ENCODE assay signal across 16 cellular contexts in the genomic region with DNA sequence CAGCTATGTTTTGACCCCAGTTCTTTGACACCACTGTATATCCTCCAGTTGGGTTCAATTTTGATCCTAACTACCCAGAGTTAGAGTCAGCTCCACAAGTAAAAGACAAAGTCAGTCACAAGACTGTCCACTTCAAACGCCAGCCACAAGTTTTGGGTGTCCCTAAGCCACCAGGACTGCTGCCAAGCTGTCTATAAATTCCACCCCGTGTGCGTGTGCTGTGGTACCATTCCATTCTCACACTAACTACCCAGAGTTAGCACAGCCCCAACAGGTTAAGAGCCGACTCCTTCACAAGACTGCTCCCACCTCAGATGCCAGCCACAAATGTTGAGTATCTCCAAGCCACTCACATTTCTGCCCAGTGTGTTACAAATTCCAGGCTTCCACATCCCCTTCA. TPM values are rescaled to one million over a fixed set of nuclear protein-coding genes. Genes with fewer than 3 reads are reported as not detected.
DNase-seq lines count a peak whose midpoint lies in the region; ATAC-seq and TF ChIP-seq lines count a peak whose summit lies in the region.
"Had no signal": no experiment of that assay in that cellular context is flagged by ENCODE, and none has a peak within 500 bp of the region (broad histone marks: within the 10 kb centered on the region; RNA-seq: fewer than 3 reads in every experiment).

No MANE protein-coding gene starts in this region.

- H3K27me3 Mint-ChIP-seq in central memory CD8-positive, alpha-beta T cell, result no peaks in the 10 kb centered on the region
- H3K27me3 Mint-ChIP-seq in activated CD4-positive, alpha-beta memory T cell treated with anti-CD3 and anti-CD28 coated beads for 36 hours, result no peaks in the 10 kb centered on the region

- H3K36me3 Mint-ChIP-seq in central memory CD8-positive, alpha-beta T cell (ENCODE audit: insufficient read depth), result peaks cover 26% of the 10 kb centered on the region
- peaks cover 21% of the 10 kb centered on the region for H3K36me3 Mint-ChIP-seq in activated CD4-positive, alpha-beta memory T cell treated with anti-CD3 and anti-CD28 coated beads for 36 hours

- peaks cover 19% of the 10 kb centered on the region for H3K36me3 ChIP-seq in HUES6 (ENCODE audit: control insufficient read depth, insufficient read depth, low read length)
- H3K36me3 ChIP-seq in psoas muscle (ENCODE audit: insufficient read depth in 1 of 2, low read depth in 1 of 2), result peaks cover 0 to 77% of the 10 kb centered on the region in 2 donors

- peaks cover 48% of the 10 kb centered on the region for H3K4me1 ChIP-seq in HUES6 (ENCODE audit: control insufficient read depth, insufficient read depth, low read length)
- H3K4me1 ChIP-seq in psoas muscle, result no peaks in the 10 kb centered on the region

- H3K4me3 ChIP-seq in HUES6 (ENCODE audit: low read depth, low read length), result no peak overlapping the region
- H3K4me3 ChIP-seq in psoas muscle, result no peak overlapping the region

- POLR2A ChIA-PET in activated CD4-positive, alpha-beta memory T cell treated with anti-CD3 and anti-CD28 coated beads for 36 hours (lab: Charles Lee), result no interaction called here

- WGBS in psoas muscle, 3 donors, result 37 to 58% (median 37%) methylated on average over 4 of the region's 4 CpGs

- H3K4me1 Mint-ChIP-seq in central memory CD8-positive, alpha-beta T cell, result no peaks in the 10 kb centered on the region
- no peaks in the 10 kb centered on the region for H3K4me1 Mint-ChIP-seq in activated CD4-positive, alpha-beta memory T cell treated with anti-CD3 and anti-CD28 coated beads for 36 hours (ENCODE audit: low read depth)

- no peak for DNase-seq in central memory CD8-positive, alpha-beta T cell (ENCODE audit: low spot score in 2 of 2)
- DNase-seq in left ventricle myocardium superior (peak; percentile 58), psoas muscle (no peak), OCI-M2 (lab: John Stamatoyannopoulos, UW; ENCODE audit: unreplicated experiment) (no peak), islet precursor cell (no peak)
- DNase-seq in activated CD4-positive, alpha-beta memory T cell treated with anti-CD3 and anti-CD28 coated beads for 36 hours, result no peak
- DNase-seq: ACHN; CD8-positive, alpha-beta T cell; H7; KBM-7; NCI-H1048; NCI-H345; NCI-H69 had no signal

- intact Hi-C loops in left ventricle myocardium superior (cut with micrococcal nuclease), result no loop called here
- intact Hi-C loops in psoas muscle (cut with DNase I), result no loop called here
- intact Hi-C loops in activated CD4-positive, alpha-beta memory T cell treated with anti-CD3 and anti-CD28 coated beads for 36 hours (cut with micrococcal nuclease), result no loop called here

- H3K9me3 ChIP-seq in HUES6 (ENCODE audit: control insufficient read depth, insufficient read depth, low read depth, low read length) (no peaks in the 10 kb centered on the region), psoas muscle (no peaks in the 10 kb centered on the region)

- H3K27ac ChIP-seq in HUES6 (ENCODE audit: low read depth, low read length), result peak overlapping the region; percentile 27; the same call in 1 of the 2 replicates
- no peak overlapping the region for H3K27ac ChIP-seq in psoas muscle

- no peak for ATAC-seq in central memory CD8-positive, alpha-beta T cell (replicated peaks; ENCODE audit: extremely low read depth, poor library complexity, severe bottlenecking)
- ATAC-seq in left ventricle myocardium superior, result peak; percentile 98
- ATAC-seq in psoas muscle, result peak in 3 of 4 donors; percentile 52 to 65 (median 58)
- ATAC-seq in GM21381 (IDR thresholded peaks at IDR 0.05; ENCODE audit: unreplicated experiment), result no peak
- ATAC-seq: CD8-positive, alpha-beta T cell; SK-N-SH treated with all-trans-retinoic acid at 6 μM for 48 hours had no signal

- CTCF ChIA-PET in activated CD4-positive, alpha-beta memory T cell treated with anti-CD3 and anti-CD28 coated beads for 36 hours (lab: Charles Lee), result no interaction called here

- TF ChIP-seq CTCF in psoas muscle (IDR thresholded peaks at IDR 0.05), result no peak

- H3K9ac ChIP-seq in HUES6 (ENCODE audit: low read length), result no peak overlapping the region

- H3K4me3 Mint-ChIP-seq in central memory CD8-positive, alpha-beta T cell, result no peak overlapping the region
- H3K4me3 Mint-ChIP-seq in activated CD4-positive, alpha-beta memory T cell treated with anti-CD3 and anti-CD28 coated beads for 36 hours, result no peak overlapping the region
- H3K4me3 Mint-ChIP-seq: CD8-positive, alpha-beta T cell had no signal

- H3K9me3 Mint-ChIP-seq in central memory CD8-positive, alpha-beta T cell, result no peaks in the 10 kb centered on the region
- no peaks in the 10 kb centered on the region for H3K9me3 Mint-ChIP-seq in activated CD4-positive, alpha-beta memory T cell treated with anti-CD3 and anti-CD28 coated beads for 36 hours
- H3K9me3 Mint-ChIP-seq: CD8-positive, alpha-beta T cell had no signal

- peak overlapping the region; percentile 67 for H3K27ac Mint-ChIP-seq in central memory CD8-positive, alpha-beta T cell (ENCODE audit: low read depth)
- H3K27ac Mint-ChIP-seq in activated CD4-positive, alpha-beta memory T cell treated with anti-CD3 and anti-CD28 coated beads for 36 hours, result no peak overlapping the region
- H3K27ac Mint-ChIP-seq: CD8-positive, alpha-beta T cell had no signal

- H3K27me3 ChIP-seq in HUES6 (ENCODE audit: control insufficient read depth, insufficient read depth, low read length) (no peaks in the 10 kb centered on the region), psoas muscle (ENCODE audit: insufficient read depth in 3 of 3, low read length in 2 of 3) (no peaks in the 10 kb centered on the region)

RNA-seq across cellular contexts. Expression of a gene that starts 56.7 kb away (rescaled TPM):
- total RNA-seq in left ventricle myocardium superior (37.5 TPM), psoas muscle (10 to 100 TPM; 23.8 to 37.0 (median 29.6) TPM)
- polyA plus RNA-seq in psoas muscle, result 10 to 100 TPM in 1 of 3 donors, 1 to 10 TPM in 2; 5.2 to 28.6 (median 6.7) TPM
- total RNA-seq in activated CD4-positive, alpha-beta memory T cell treated with anti-CD3 and anti-CD28 coated beads for 36 hours, result 10 to 100 TPM; 17.3 to 20.1 TPM

Comparison
In these comparisons a context has a peak if more than half of its experiments do, and no peak if none do; other contexts are left out.
1. ATAC-seq: peak in left ventricle myocardium superior (single experiment) and psoas muscle (3 of 4); none in central memory CD8-positive, alpha-beta T cell (single experiment) and GM21381 (single experiment).